21 cellular contexts compared by ENCODE assay signal in the genomic region with DNA sequence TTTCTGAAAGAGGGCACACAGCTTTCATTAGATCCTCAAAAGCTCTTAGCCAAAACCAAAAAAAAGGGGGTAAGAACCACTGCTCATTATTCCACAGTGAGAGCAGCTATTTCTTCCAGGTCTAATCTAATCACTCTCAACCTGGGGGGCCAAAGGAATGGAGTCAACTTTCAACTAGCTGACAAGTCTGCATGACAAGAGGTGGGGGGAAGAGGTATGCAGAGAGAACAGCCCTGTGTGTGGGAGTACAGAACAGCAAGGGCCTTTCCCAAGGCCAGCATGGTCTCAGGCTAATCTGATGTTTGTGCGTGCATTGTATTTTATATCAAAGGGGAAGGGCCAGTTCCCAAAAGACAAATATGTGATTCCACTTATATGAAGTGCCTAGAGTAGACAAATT. TPM values are rescaled to one million over a fixed set of nuclear protein-coding genes. Genes with fewer than 3 reads are reported as not detected.
DNase-seq lines count a peak whose midpoint lies in the region; ATAC-seq, FAIRE-seq and TF ChIP-seq lines count a peak whose summit lies in the region.
"Had no signal": no experiment of that assay in that cellular context is flagged by ENCODE, and none has a peak within 500 bp of the region (broad histone marks: within the 10 kb centered on the region; RNA-seq: fewer than 3 reads in every experiment).

No MANE protein-coding gene starts in this region.

- H3K27me3 ChIP-seq in GM12878 (replicated peaks in 1 of 2; ENCODE audit: control insufficient read depth in 2 of 2, insufficient read depth in 2 of 2, low read length in 1 of 2) (no peaks in the 10 kb centered on the region), MM.1S (replicated peaks; ENCODE audit: insufficient read depth, low read length) (no peaks in the 10 kb centered on the region), H7 (ENCODE audit: control insufficient read depth, insufficient read depth, low read length) (no peaks in the 10 kb centered on the region)

- no peaks in the 10 kb centered on the region for H3F3A ChIP-seq in MM.1S (ENCODE audit: insufficient read depth, low read length)

- 43% methylated on average over 1 of the region's 1 CpG for WGBS in GM12878 (ENCODE audit: insufficient coverage, insufficient replicate concordance, low lambda C conversion rate, missing lambda C conversion rate)

- no peak for FAIRE-seq in GM12878 (lab: Jason Lieb, UNC)

- H3K4me2 ChIP-seq in GM12878 (ENCODE audit: control insufficient read depth, insufficient read depth) (no peak overlapping the region), MM.1S (ENCODE audit: low read depth, low read length) (no peak overlapping the region)
- H3K4me2 ChIP-seq: KMS-11 had no signal

- peaks cover under 1 to 8% of the 10 kb centered on the region in 2 donors for H3K27me3 Mint-ChIP-seq in natural killer cell (ENCODE audit: low read depth in 2 of 2)

- RAD21 ChIA-PET in GM12878 (lab: Charles Lee; ENCODE audit: unreplicated experiment), result interaction anchor here (1.3 kb wide), 1 partner anchor 28 kb away, joined by 4 read pairs; no protein-coding TSS in a partner anchor

- no peaks in the 10 kb centered on the region for H3K9me3 ChIP-seq in GM12878 (replicated peaks; ENCODE audit: control insufficient read depth, insufficient read depth, low read length)
- no peaks in the 10 kb centered on the region for H3K9me3 ChIP-seq in MM.1S (replicated peaks; ENCODE audit: insufficient read depth, low read length)

- BruUV-seq in GM12878 (replicated peaks; lab: Mats Ljungman, UMichigan), result no TSS peak

- no peak overlapping the region for H3K4me3 Mint-ChIP-seq in natural killer cell

- peak; percentile 41 for ATAC-seq in HG02610 (IDR thresholded peaks at IDR 0.05; ENCODE audit: unreplicated experiment)
- peak; percentile 42; the same call in 1 of the 3 replicates for ATAC-seq in GM12878
- ATAC-seq in HG02623 (IDR thresholded peaks at IDR 0.05; ENCODE audit: unreplicated experiment), result no peak
- no peak for ATAC-seq in natural killer cell
- ATAC-seq: HCT116, SK-N-SH treated with all-trans-retinoic acid at 6 μM for 48 hours had no signal

- in situ Hi-C loops in GM12878 (cut with MboI), result no loop called here

- POLR2A ChIA-PET in GM12878 (lab: Charles Lee), result interaction anchor here (0.6 kb wide), 1 partner anchor 716 kb away, joined by 3 read pairs; no protein-coding TSS in a partner anchor

- H4K20me1 ChIP-seq in GM12878 (ENCODE audit: control insufficient read depth, insufficient read depth) (no peaks in the 10 kb centered on the region), MM.1S (ENCODE audit: insufficient read depth, low read length) (no peaks in the 10 kb centered on the region)

- H3K9me3 Mint-ChIP-seq in natural killer cell, result no peaks in the 10 kb centered on the region

- no peak for DNase-seq in GM12878 (ENCODE audit: low read depth, low spot score)
- DNase-seq in left kidney (ENCODE audit: low read depth, low spot score), result peak; percentile 45
- DNase-seq in MM.1S, result no peak
- no peak for DNase-seq in natural killer cell
- DNase-seq in H7, result no peak
- DNase-seq: ACHN; AML-193; COR-L47; GF-D8; NCI-H1105; NCI-H1694 treated with DMSO at 0.1 percent for 48 hours; NK-92 treated with Interleukin-12 subunit alpha and Interleukin-12 subunit beta, amount 100 ng/mL, for 24 hours; OCI-M1; SHP77 treated with DMSO at 0.1 percent for 48 hours had no signal

- no peak for TF ChIP-seq POLR2A in GM12878 (IDR thresholded peaks at IDR 0.05; ENCODE audit: low read depth, low read length)

- H3K9ac ChIP-seq in GM12878 (ENCODE audit: control insufficient read depth, insufficient read depth, low read length) (no peak overlapping the region), MM.1S (ENCODE audit: low read length) (no peak overlapping the region)
- H3K9ac ChIP-seq: KMS-11 had no signal

- H3K4me3 ChIP-seq in GM12878, result no peak overlapping the region
- no peak overlapping the region for H3K4me3 ChIP-seq in MM.1S (ENCODE audit: low read length)
- H3K4me3 ChIP-seq in H7 (ENCODE audit: insufficient read depth, low read depth, low read length), result no peak overlapping the region

- H3K27ac ChIP-seq in GM12878 (ENCODE audit: control insufficient read depth, insufficient read depth), result no peak overlapping the region
- H3K27ac ChIP-seq in MM.1S (ENCODE audit: low read length), result no peak overlapping the region
- H3K27ac ChIP-seq: KMS-11 had no signal

- CTCF ChIA-PET in GM12878 (lab: Yijun Ruan, JAX), result interaction anchor here (0.6 to 2.3 kb wide), 3 partner anchors 8 to 87 kb away, joined by 3 to 6 read pairs (median 3); no protein-coding TSS in a partner anchor

- no peaks in the 10 kb centered on the region for H3K79me2 ChIP-seq in GM12878 (ENCODE audit: control insufficient read depth, insufficient read depth, low read length)
- no peaks in the 10 kb centered on the region for H3K79me2 ChIP-seq in MM.1S (ENCODE audit: low read length)

- H3K27ac Mint-ChIP-seq in natural killer cell, result no peak overlapping the region

- no peak for TF ChIP-seq EP300 in GM12878 (IDR thresholded peaks at IDR 0.05; ENCODE audit: borderline replicate concordance in 1 of 2, control insufficient read depth in 1 of 2, low read depth in 2 of 2, low read length in 2 of 2)

- H3K4me1 ChIP-seq in GM12878 (ENCODE audit: control insufficient read depth, insufficient read depth, low read length), result no peaks in the 10 kb centered on the region
- H3K4me1 ChIP-seq in MM.1S (ENCODE audit: low read length), result no peaks in the 10 kb centered on the region

- H2AFZ ChIP-seq in GM12878 (ENCODE audit: control insufficient read depth, low read depth, low read length), result no peak overlapping the region
- H2AFZ ChIP-seq in MM.1S (ENCODE audit: low read length), result no peak overlapping the region

- intact Hi-C loops in GM12878 (cut with micrococcal nuclease; ENCODE audit: unreplicated experiment) (no loop called here), natural killer cell (cut with micrococcal nuclease) (no loop called here)

- no peaks in the 10 kb centered on the region for H3K36me3 Mint-ChIP-seq in natural killer cell

- no peaks in the 10 kb centered on the region for H3K9me2 ChIP-seq in MM.1S (replicated peaks; ENCODE audit: insufficient read depth, low read length)

- H3K36me3 ChIP-seq in GM12878 (ENCODE audit: control insufficient read depth in 2 of 2, insufficient read depth in 2 of 2, low read length in 1 of 2) (no peaks in the 10 kb centered on the region), MM.1S (replicated peaks; ENCODE audit: insufficient read depth, low read length) (no peaks in the 10 kb centered on the region), H7 (replicated peaks; ENCODE audit: control insufficient read depth, insufficient read depth, low read length) (no peaks in the 10 kb centered on the region)

- TF ChIP-seq CTCF in GM12878 (IDR thresholded peaks at IDR 0.05 in 2 of 3, conservative IDR thresholded peaks at IDR 0.05 in 1 of 3; ENCODE audit: control insufficient read depth in 2 of 3, extremely low read depth in 1 of 3, insufficient read depth in 1 of 3, low read depth in 3 of 3, low read length in 3 of 3), result no peak
- TF ChIP-seq CTCF in MM.1S (IDR thresholded peaks at IDR 0.05; ENCODE audit: low read length), result no peak
- no peak for TF ChIP-seq CTCF in natural killer cell (IDR thresholded peaks at IDR 0.05)

- no peaks in the 10 kb centered on the region for H3K4me1 Mint-ChIP-seq in natural killer cell

- TF ChIP-seq RAD21 in GM12878 (IDR thresholded peaks at IDR 0.05; ENCODE audit: insufficient read depth, low read depth, low read length), result no peak

- SMC1A ChIA-PET in GM12878 (lab: Charles Lee; ENCODE audit: uncharacterized antibody, unreplicated experiment), result interaction anchor here (1.0 kb wide), 2 partner anchors 9 to 12 kb away, joined by 3 read pairs; no protein-coding TSS in a partner anchor

TF ChIP-seq in GM12878, 131 proteins besides CTCF, POLR2A, EP300 and RAD21:
- TF ChIP-seq KAT2A (conservative IDR thresholded peaks at IDR 0.05; ENCODE audit: control insufficient read depth, low read depth, low read length) (no peak), EGR1 (IDR thresholded peaks at IDR 0.05; ENCODE audit: borderline replicate concordance in 1 of 2, low read depth in 2 of 2, low read length in 2 of 2) (peak in 1 of 2 experiments; percentile 62; a peak in 1 of 3 replicates), USF1 (IDR thresholded peaks at IDR 0.05; ENCODE audit: borderline replicate concordance, extremely low read length, insufficient read depth, low read depth, low read length) (no peak)

RNA-seq across cellular contexts. Expression of gene PIP5K1B, which starts 36.9 kb away (rescaled TPM):
- 58.8 and 60.2 TPM in 2 replicates for total RNA-seq in GM12878 (2013; cell fraction: nucleolus; rRNA removed)
- total RNA-seq in GM12878 (2014; rRNA removed) (10.2 and 10.4 TPM in 2 replicates), GM12878 (2014; rRNA removed; fragmentation: Illumina TruSeq; extraction: Trizol) (12.5 and 13.5 TPM in 2 replicates), GM12878 (2021) (14.5 and 16.2 TPM in 2 replicates), natural killer cell (1 to 10 TPM in 2 of 3 donors, under 1 TPM in 1; 0.73 to 3.4 (median 1.3) TPM)
- 6.0 TPM for polyA plus RNA-seq in GM12878 (2011; ENCODE audit: low read depth)
- polyA plus RNA-seq in GM12878 (2011; rRNA removed) (16.3 and 18.2 TPM in 2 replicates), GM12878 (2014; fragmentation: Illumina TruSeq; extraction: Trizol) (15.1 and 19.9 TPM in 2 replicates), GM12878 (2014; fragmentation: Nextera tagmentation; extraction: Ambion mirVana) (10 to 100 TPM in 1 of 2 experiments, 1 to 10 TPM in 1; 6.8 to 10.9 TPM), GM12878 (2014; rRNA removed) (8.7 and 9.7 TPM in 2 replicates), GM12878 (2016; fragmentation: Nextera tagmentation; extraction: Ambion mirVana) (1 to 10 TPM; 8.2 to 9.7 TPM)
- 9.2 and 11.8 TPM in 2 replicates for polyA plus RNA-seq in GM12878 (2011; cell fraction: cytosol; rRNA removed)
- polyA plus RNA-seq in GM12878 (2011; cell fraction: nucleus; rRNA removed), result 10.3 and 12.1 TPM in 2 replicates
- 5.7 and 6.0 TPM in 2 replicates for polyA plus RNA-seq in GM12878 (2012)
- 22.6 and 31.5 TPM in 2 replicates for polyA minus RNA-seq in GM12878 (2011; rRNA and poly(A)+ RNA removed)
- polyA minus RNA-seq in GM12878 (2011; cell fraction: cytosol; rRNA and poly(A)+ RNA removed), result 4.9 and 5.4 TPM in 2 replicates
- 42.6 and 75.8 TPM in 2 replicates for polyA minus RNA-seq in GM12878 (2011; cell fraction: nucleus; rRNA and poly(A)+ RNA removed)
- total RNA-seq in H7 (2014; rRNA removed; shearing (Covaris generic)), result 1.8 and 2.4 TPM in 2 replicates
- total RNA-seq: M059J, RPMI7951 had no signal

Comparison
In these comparisons a context has a peak if more than half of its experiments do, and no peak if none do; other contexts are left out.
1. ATAC-seq: peak in HG02610 (single experiment) and GM12878 (single experiment); none in HG02623 (single experiment) and natural killer cell (0 of 3).